8 cellular contexts compared by ENCODE assay signal in the genomic region with DNA sequence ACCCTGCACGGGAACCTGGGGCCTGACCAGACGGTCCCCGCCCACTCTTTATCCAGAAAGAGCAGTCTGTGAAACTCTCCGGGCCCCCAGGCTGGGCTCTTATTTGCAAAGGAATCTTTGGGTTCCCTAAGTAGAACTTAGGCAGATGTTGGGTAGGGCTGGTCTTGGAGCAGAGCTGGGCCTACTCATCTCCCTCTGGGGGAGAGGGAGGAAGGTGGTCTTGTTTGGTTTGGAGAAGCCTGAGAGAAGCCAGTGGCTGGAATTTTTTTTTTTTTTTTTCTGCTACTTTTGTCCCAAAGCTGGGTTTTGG. TPM values are rescaled to one million over a fixed set of nuclear protein-coding genes. Genes with fewer than 3 reads are reported as not detected.
A peak's percentile ranks its signal among the peaks of the same experiment; 100 is the strongest.
DNase-seq lines count a peak whose midpoint lies in the region; ATAC-seq and TF ChIP-seq lines count a peak whose summit lies in the region.

No MANE protein-coding gene starts in this region.

- 0 out of 2 replicates have a peak, but pooled peaks cover 4% of the 10 kb centered on the region for H3K36me3 ChIP-seq in Caco-2 (ENCODE audit: control insufficient read depth, insufficient read depth, low read length)
- H3K36me3 ChIP-seq in Peyer's patch: no peaks in the 10 kb centered on the region

- intact Hi-C loops in Caco-2 (cut with micrococcal nuclease; ENCODE audit: unreplicated experiment): loop anchor here (2.0 to 10.0 kb wide), 2 partner anchors 35 to 63 kb away; no protein-coding TSS in a partner anchor
- intact Hi-C loops in head of caudate nucleus (cut with DNase I): no loop called here

- H3K27me3 Mint-ChIP-seq in Caco-2 (ENCODE audit: insufficient read depth, unreplicated experiment) (no peaks in the 10 kb centered on the region), osteocyte (ENCODE audit: unreplicated experiment) (no peaks in the 10 kb centered on the region)

- no peaks in the 10 kb centered on the region for H3K9me3 Mint-ChIP-seq in Caco-2 (ENCODE audit: unreplicated experiment)
- no peaks in the 10 kb centered on the region for H3K9me3 Mint-ChIP-seq in osteocyte (ENCODE audit: unreplicated experiment)

- POLR2A ChIA-PET in Caco-2 (lab: Charles Lee): interaction anchor here (0.6 to 1.6 kb wide), 3 partner anchors 11 to 203 kb away, joined by 3 to 8 read pairs (median 7); a partner anchor contains a TSS

- TF ChIP-seq POLR2A in Peyer's patch (IDR thresholded peaks at IDR 0.05): no peak

- BruUV-seq in Caco-2 (replicated peaks; lab: Mats Ljungman, UMichigan): no TSS peak

- H3K4me1 Mint-ChIP-seq in Caco-2 (ENCODE audit: low read depth, unreplicated experiment) (peaks cover 21% of the 10 kb centered on the region), osteocyte (ENCODE audit: unreplicated experiment) (peaks cover 60% of the 10 kb centered on the region)

- H3K9me3 ChIP-seq in Caco-2 (no peaks in the 10 kb centered on the region), Peyer's patch (no peaks in the 10 kb centered on the region)

- H3K27ac Mint-ChIP-seq in Caco-2 (ENCODE audit: unreplicated experiment): peak overlapping the region; percentile 77
- H3K27ac Mint-ChIP-seq in osteocyte (ENCODE audit: unreplicated experiment): peak overlapping the region; percentile 90

- H3K4me1 ChIP-seq in Caco-2: peaks cover 17% of the 10 kb centered on the region
- peaks cover 3 to 48% (median 12%) of the 10 kb centered on the region in 4 donors for H3K4me1 ChIP-seq in Peyer's patch

- TF ChIP-seq CTCF in Caco-2 (IDR thresholded peaks at IDR 0.05; ENCODE audit: insufficient read depth in 1 of 2, low read depth in 1 of 2, low read length in 1 of 2, severe bottlenecking in 1 of 2, unreplicated experiment in 1 of 2) (no peak), Peyer's patch (IDR thresholded peaks at IDR 0.05) (no peak), osteocyte (IDR thresholded peaks at IDR 0.05) (no peak)

- CTCF ChIA-PET in Caco-2 (lab: Charles Lee): interaction anchor here (1.1 to 2.1 kb wide), 2 partner anchors 10 to 202 kb away, joined by 4 to 9 read pairs; a partner anchor contains a TSS

- H3K4me3 Mint-ChIP-seq in Caco-2 (ENCODE audit: unreplicated experiment): peak overlapping the region; percentile 83
- peak overlapping the region; percentile 89 for H3K4me3 Mint-ChIP-seq in osteocyte (ENCODE audit: unreplicated experiment)

- peak overlapping the region; percentile 96 for H3K4me3 ChIP-seq in Caco-2 (ENCODE audit: low read depth, low read length)
- peak overlapping the region; percentile 92 to 96 (median 94) for H3K4me3 ChIP-seq in Peyer's patch

- H3K27me3 ChIP-seq in Caco-2 (replicated peaks; ENCODE audit: control insufficient read depth, insufficient read depth, low read length): no peaks in the 10 kb centered on the region
- H3K27me3 ChIP-seq in Peyer's patch: no peaks in the 10 kb centered on the region

- DNase-seq in Caco-2: no peak
- peak in 1 of 3 donors; percentile 60 for DNase-seq in Peyer's patch
- DNase-seq in epithelial cell of prostate (ENCODE audit: low read depth, low spot score): no peak
- no peak for DNase-seq in osteocyte (ENCODE audit: extremely low spot score, unreplicated experiment)
- DNase-seq in NCI-H345 treated with DMSO at 0.1 percent for 48 hours (lab: John Stamatoyannopoulos, UW; ENCODE audit: unreplicated experiment): no peak
- DNase-seq in head of caudate nucleus: no peak

- peak overlapping the region; percentile 94 to 99 (median 96) for H3K27ac ChIP-seq in Peyer's patch
- H3K27ac ChIP-seq in epithelial cell of prostate: peak overlapping the region; percentile 70

- peaks cover 45% of the 10 kb centered on the region for H3K36me3 Mint-ChIP-seq in Caco-2 (ENCODE audit: insufficient read depth, unreplicated experiment)
- H3K36me3 Mint-ChIP-seq in osteocyte (ENCODE audit: unreplicated experiment): no peaks in the 10 kb centered on the region

- no peak for ATAC-seq in HG02852 (IDR thresholded peaks at IDR 0.05; ENCODE audit: unreplicated experiment)
- ATAC-seq in HG03565 (IDR thresholded peaks at IDR 0.05; ENCODE audit: unreplicated experiment): no peak

RNA-seq across cellular contexts. Expression of a gene that starts 0.8 kb away (rescaled TPM):
- 196 and 205 TPM in 2 replicates for total RNA-seq in Caco-2 (2022)
- 100 to 1,000 TPM in 3 of 4 donors, 10 to 100 TPM in 1; 93.0 to 357 (median 191) TPM for total RNA-seq in Peyer's patch
- total RNA-seq in osteocyte: 173 and 179 TPM in 2 replicates
